In the genomic region with DNA sequence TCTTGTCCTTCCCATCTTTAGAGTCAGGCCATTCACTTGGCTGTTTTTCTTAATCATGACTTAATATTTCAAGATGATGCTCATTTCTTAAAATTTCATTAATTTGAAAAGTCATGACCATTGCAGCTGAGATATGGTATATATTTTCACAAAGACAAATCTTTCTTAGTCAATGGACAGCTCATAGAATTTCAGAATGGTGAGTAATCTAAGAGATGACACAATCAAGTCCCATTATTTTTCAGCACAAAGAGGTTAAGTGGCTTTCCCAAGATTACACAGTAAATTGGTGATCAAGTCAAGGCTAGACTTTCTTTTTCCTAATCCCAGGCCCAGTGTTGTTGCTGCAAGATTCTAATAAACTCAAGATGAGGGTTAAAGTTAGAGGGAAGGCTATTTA, we compare ENCODE assay signal across 22 cellular contexts. TPM values are rescaled to one million over a fixed set of nuclear protein-coding genes. Genes with fewer than 3 reads are reported as not detected.
DNase-seq lines count a peak whose midpoint lies in the region; TF ChIP-seq lines count a peak whose summit lies in the region.
"Had no signal": no experiment of that assay in that cellular context is flagged by ENCODE, and none has a peak within 500 bp of the region (broad histone marks: within the 10 kb centered on the region; RNA-seq: fewer than 3 reads in every experiment).

No MANE protein-coding gene starts in this region.

- H3K9me2 ChIP-seq in OCI-LY7 (ENCODE audit: insufficient read depth, low read length), result no peaks in the 10 kb centered on the region

- H3K27ac Mint-ChIP-seq in MCF 10A (ENCODE audit: low read depth, unreplicated experiment), result no peak overlapping the region
- H3K27ac Mint-ChIP-seq: activated T-helper 17 cell treated with anti-CD3 and anti-CD28 coated beads, Interleukin-2, amount 50 U/mL, for 72 hours; CD4-positive, CD25-positive, alpha-beta regulatory T cell; stimulated activated memory B cell treated with anti-CD40 and anti-IgM and Interleukin-4, amounts not matched to agents 10 μg/mL and 1 μg/mL and 100 μg/mL, for 72 hours had no signal

- H4K20me1 ChIP-seq in OCI-LY7 (ENCODE audit: insufficient read depth, low read length), result no peaks in the 10 kb centered on the region

- BruUV-seq in MCF 10A (replicated peaks; lab: Mats Ljungman, UMichigan) (no TSS peak), OCI-LY7 (replicated peaks; lab: Mats Ljungman, UMichigan) (no TSS peak)

- no peak for TF ChIP-seq POLR2A in breast epithelium (IDR thresholded peaks at IDR 0.05)

- CTCF ChIA-PET in MCF 10A (lab: Yijun Ruan, JAX), result interaction anchor here (0.6 kb wide), 1 partner anchor 107 kb away, joined by 4 read pairs; no protein-coding TSS in a partner anchor
- CTCF ChIA-PET in OCI-LY7 (lab: Charles Lee; ENCODE audit: unreplicated experiment), result no interaction called here

- H3K4me3 Mint-ChIP-seq in MCF 10A (ENCODE audit: unreplicated experiment), result no peak overlapping the region
- H3K4me3 Mint-ChIP-seq: activated T-helper 17 cell treated with anti-CD3 and anti-CD28 coated beads, Interleukin-2, amount 50 U/mL, for 72 hours; CD4-positive, CD25-positive, alpha-beta regulatory T cell; stimulated activated memory B cell treated with anti-CD40 and anti-IgM and Interleukin-4, amounts not matched to agents 10 μg/mL and 1 μg/mL and 100 μg/mL, for 72 hours had no signal

- DNase-seq in MCF 10A (ENCODE audit: unreplicated experiment) (peak; percentile 67), breast epithelium (ENCODE audit: low spot score in 2 of 2) (no peak), amniotic epithelial cell (ENCODE audit: low read depth) (peak; percentile 75), fibroblast of the aortic adventitia (ENCODE audit: low read depth) (peak; percentile 68), NCI-H2196 (lab: John Stamatoyannopoulos, UW; ENCODE audit: unreplicated experiment) (no peak), DMS153 (lab: John Stamatoyannopoulos, UW) (no peak), NCI-H345 (lab: John Stamatoyannopoulos, UW) (no peak), OCI-LY7 (ENCODE audit: low spot score) (no peak)
- DNase-seq: activated CD4-positive, CD25-positive, alpha-beta regulatory T cell; CD4-positive, CD25-positive, alpha-beta regulatory T cell; KBM-7; NCI-H1105 treated with DMSO at 0.1 percent for 48 hours; Right ventricle myocardium superior; T-helper 2 cell; transverse colon had no signal

- H3K27me3 Mint-ChIP-seq in MCF 10A (ENCODE audit: insufficient read depth, unreplicated experiment), result no peaks in the 10 kb centered on the region
- H3K27me3 Mint-ChIP-seq: activated T-helper 17 cell treated with anti-CD3 and anti-CD28 coated beads, Interleukin-2, amount 50 U/mL, for 72 hours; CD4-positive, CD25-positive, alpha-beta regulatory T cell; stimulated activated memory B cell treated with anti-CD40 and anti-IgM and Interleukin-4, amounts not matched to agents 10 μg/mL and 1 μg/mL and 100 μg/mL, for 72 hours had no signal

- no peak overlapping the region for H2AFZ ChIP-seq in OCI-LY7 (ENCODE audit: low read length)

- H3K9me3 Mint-ChIP-seq in MCF 10A (ENCODE audit: unreplicated experiment), result no peaks in the 10 kb centered on the region

- H3K27ac ChIP-seq in breast epithelium (no peak overlapping the region), OCI-LY7 (ENCODE audit: low read depth, low read length, poor library complexity, severe bottlenecking) (no peak overlapping the region)
- H3K27ac ChIP-seq: 22Rv1, transverse colon had no signal

- no peak overlapping the region for H3K4me2 ChIP-seq in OCI-LY7 (ENCODE audit: low read length)

- no peaks in the 10 kb centered on the region for H3K27me3 ChIP-seq in breast epithelium
- H3K27me3 ChIP-seq: transverse colon had no signal

- intact Hi-C loops in MCF 10A (cut with micrococcal nuclease) (loop anchor here (10.0 kb wide), 1 partner anchor 91 kb away; no protein-coding TSS in a partner anchor), breast epithelium (cut with DNase I; ENCODE audit: low total_unique reads) (no loop called here), OCI-LY7 (cut with micrococcal nuclease; ENCODE audit: unreplicated experiment) (no loop called here)

- peaks cover 4% of the 10 kb centered on the region for H3K36me3 Mint-ChIP-seq in MCF 10A (ENCODE audit: insufficient read depth, unreplicated experiment)

- peaks cover 7% of the 10 kb centered on the region for H3K4me1 Mint-ChIP-seq in MCF 10A (ENCODE audit: insufficient read depth, unreplicated experiment)
- H3K4me1 Mint-ChIP-seq: activated T-helper 17 cell treated with anti-CD3 and anti-CD28 coated beads, Interleukin-2, amount 50 U/mL, for 72 hours; stimulated activated memory B cell treated with anti-CD40 and anti-IgM and Interleukin-4, amounts not matched to agents 10 μg/mL and 1 μg/mL and 100 μg/mL, for 72 hours had no signal

- no peak for TF ChIP-seq CTCF in MCF 10A (IDR thresholded peaks at IDR 0.05; ENCODE audit: unreplicated experiment)
- no peak for TF ChIP-seq CTCF in breast epithelium (IDR thresholded peaks at IDR 0.05)
- no peak for TF ChIP-seq CTCF in fibroblast of the aortic adventitia (IDR thresholded peaks at IDR 0.05; ENCODE audit: insufficient read depth, low read length)
- no peak for TF ChIP-seq CTCF in OCI-LY7 (conservative IDR thresholded peaks at IDR 0.05; ENCODE audit: low read length)

- POLR2A ChIA-PET in MCF 10A (lab: Yijun Ruan, JAX) (interaction anchor here (0.7 to 2.5 kb wide), 2 partner anchors 10 to 63 kb away, joined by 3 to 9 read pairs; a partner anchor contains a TSS), OCI-LY7 (lab: Charles Lee) (interaction anchor here (1.3 kb wide), 1 partner anchor 14 kb away, joined by 3 read pairs; no protein-coding TSS in a partner anchor)

- H3K9me3 ChIP-seq in breast epithelium (no peaks in the 10 kb centered on the region), OCI-LY7 (ENCODE audit: low read length) (no peaks in the 10 kb centered on the region)
- H3K9me3 ChIP-seq: transverse colon had no signal

- H3K79me2 ChIP-seq in OCI-LY7 (ENCODE audit: insufficient read depth, low read depth, low read length), result no peaks in the 10 kb centered on the region

- no peaks in the 10 kb centered on the region for H3K4me1 ChIP-seq in breast epithelium
- H3K4me1 ChIP-seq in OCI-LY7 (ENCODE audit: insufficient read depth, low read length, poor library complexity, severe bottlenecking), result no peaks in the 10 kb centered on the region
- H3K4me1 ChIP-seq: transverse colon had no signal

- H3K4me3 ChIP-seq in breast epithelium (no peak overlapping the region), fibroblast of the aortic adventitia (ENCODE audit: low read depth, low read length) (no peak overlapping the region), OCI-LY7 (ENCODE audit: low read depth, low read length, poor library complexity, severe bottlenecking) (no peak overlapping the region)
- H3K4me3 ChIP-seq: transverse colon had no signal

- no peaks in the 10 kb centered on the region for H3K36me3 ChIP-seq in breast epithelium
- no peaks in the 10 kb centered on the region for H3K36me3 ChIP-seq in OCI-LY7 (ENCODE audit: insufficient read depth, low read length)
- H3K36me3 ChIP-seq: transverse colon had no signal

RNA-seq across cellular contexts. Expression of a gene that starts 34.4 kb away (rescaled TPM):
- total RNA-seq in MCF 10A (2022) (not detected in 2 replicates), breast epithelium (not detected), fibroblast of the aortic adventitia (ENCODE audit: low replicate concordance) (not detected in 2 replicates), OCI-LY7 (2022) (not detected in 2 replicates)
- total RNA-seq in OCI-LY7 (2014; rRNA removed; shearing (Covaris generic)), result not detected in 2 replicates
- total RNA-seq: activated CD8-positive, alpha-beta memory T cell treated with anti-CD3 and anti-CD28 coated beads for 36 hours; activated T-helper 17 cell treated with anti-CD3 and anti-CD28 coated beads, Interleukin-2, amount 50 U/mL, for 72 hours; CD4-positive, CD25-positive, alpha-beta regulatory T cell; liver; myocyte; posterior vena cava; Right ventricle myocardium superior; transverse colon had no signal

Comparison
In these comparisons a context has a peak if more than half of its experiments do, and no peak if none do; other contexts are left out.
1. DNase-seq: peak in MCF 10A (single experiment), amniotic epithelial cell (single experiment) and fibroblast of the aortic adventitia (single experiment); none in breast epithelium (0 of 2), NCI-H2196 (single experiment), DMS153 (single experiment), NCI-H345 (single experiment) and OCI-LY7 (single experiment).